In genomic region chr17:74807376-74807775, GRCh38 we compare ENCODE assay signal across 30 cellular contexts. TPM values are rescaled to one million over a fixed set of nuclear protein-coding genes. Genes with fewer than 3 reads are reported as not detected.
"Had no signal": no experiment of that assay in that cellular context is flagged by ENCODE, and none has a peak within 500 bp of the region (broad histone marks: within the 10 kb centered on the region; RNA-seq: fewer than 3 reads in every experiment).

No MANE protein-coding gene starts in this region.

- H3K9me3 ChIP-seq: breast epithelium, gastrocnemius medialis, suprapubic skin, transverse colon had no signal

- H3K27ac Mint-ChIP-seq: activated CD4-positive, alpha-beta memory T cell treated with anti-CD3 and anti-CD28 coated beads for 36 hours; activated CD4-positive, alpha-beta T cell treated with anti-CD3 and anti-CD28 coated beads, Interleukin-2, amount 10 ng/mL, durations not matched to agents 24 days and 14 days; activated naive CD4-positive, alpha-beta T cell treated with anti-CD3 and anti-CD28 coated beads, Interleukin-2, amount 10 ng/mL, durations not matched to agents 7 days and 5 days; activated naive CD8-positive, alpha-beta T cell treated with anti-CD3 and anti-CD28 coated beads, Interleukin-2, amount 10 ng/mL, durations not matched to agents 7 days and 5 days; immature natural killer cell; memory B cell; T-helper 1 cell treated with Interleukin-12 subunit alpha and Interleukin-12 subunit beta and Interleukin-4 antibody, amounts not matched to agents 30 μg/mL and 1 μg/mL, for 36 hours had no signal

- DNase-seq: activated CD4-positive, alpha-beta memory T cell treated with anti-CD3 and anti-CD28 coated beads for 36 hours; activated CD4-positive, alpha-beta T cell treated with anti-CD3 and anti-CD28 coated beads, Interleukin-2, amount 10 ng/mL, durations not matched to agents 24 days and 14 days; activated CD4-positive, CD25-positive, alpha-beta regulatory T cell treated with anti-CD3 and anti-CD28 coated beads, Interleukin-2, amount 50 U/mL, for 72 hours; activated CD8-positive, alpha-beta memory T cell treated with anti-CD3 and anti-CD28 coated beads, Interleukin-2, amount 50 U/mL, for 4 hours; activated gamma-delta T cell; activated naive CD4-positive, alpha-beta T cell treated with anti-CD3 and anti-CD28 coated beads, Interleukin-2, amount 10 ng/mL, durations not matched to agents 7 days and 5 days; activated naive CD8-positive, alpha-beta T cell treated with anti-CD3 and anti-CD28 coated beads, Interleukin-2, amount 10 ng/mL, durations not matched to agents 7 days and 5 days; activated T-cell treated with anti-CD3 and anti-CD28 coated beads, Interleukin-2, amount 50 U/mL, for 1 hour; dermis blood vessel endothelial cell; effector CD4-positive, alpha-beta T cell; gastrocnemius medialis; hippocampal formation; immature natural killer cell; kidney; left colon; naive thymus-derived CD8-positive, alpha-beta T cell; stimulated activated CD4-positive, alpha-beta T cell treated with anti-CD3 and anti-CD28 coated beads, Interleukin-15, amount 100 ng/mL, for 24 hours; stimulated activated CD4-positive, alpha-beta T cell treated with anti-CD3 and anti-CD28 coated beads, Interleukin-2, amount 100 ng/mL, for 24 hours; stimulated activated naive CD4-positive, alpha-beta T cell; T-helper 9 cell; transverse colon; WERI-Rb-1 had no signal

- H3K4me1 ChIP-seq: breast epithelium, gastrocnemius medialis, suprapubic skin had no signal

- H3K27me3 Mint-ChIP-seq: activated CD4-positive, alpha-beta memory T cell treated with anti-CD3 and anti-CD28 coated beads for 36 hours; activated CD4-positive, alpha-beta T cell treated with anti-CD3 and anti-CD28 coated beads, Interleukin-2, amount 10 ng/mL, durations not matched to agents 24 days and 14 days; activated naive CD4-positive, alpha-beta T cell treated with anti-CD3 and anti-CD28 coated beads, Interleukin-2, amount 10 ng/mL, durations not matched to agents 7 days and 5 days; activated naive CD8-positive, alpha-beta T cell treated with anti-CD3 and anti-CD28 coated beads, Interleukin-2, amount 10 ng/mL, durations not matched to agents 7 days and 5 days; central memory CD8-positive, alpha-beta T cell; memory B cell; naive thymus-derived CD8-positive, alpha-beta T cell had no signal

- H3K4me1 Mint-ChIP-seq: activated CD4-positive, alpha-beta T cell treated with anti-CD3 and anti-CD28 coated beads, Interleukin-2, amount 10 ng/mL, durations not matched to agents 24 days and 14 days; activated naive CD4-positive, alpha-beta T cell treated with anti-CD3 and anti-CD28 coated beads, Interleukin-2, amount 10 ng/mL, durations not matched to agents 7 days and 5 days; activated naive CD8-positive, alpha-beta T cell treated with anti-CD3 and anti-CD28 coated beads, Interleukin-2, amount 10 ng/mL, durations not matched to agents 7 days and 5 days; memory B cell had no signal

- H3K36me3 ChIP-seq: breast epithelium, transverse colon had no signal

- H3K9me3 Mint-ChIP-seq: activated CD4-positive, alpha-beta memory T cell treated with anti-CD3 and anti-CD28 coated beads for 36 hours; activated CD4-positive, alpha-beta T cell treated with anti-CD3 and anti-CD28 coated beads, Interleukin-2, amount 10 ng/mL, durations not matched to agents 24 days and 14 days; activated naive CD4-positive, alpha-beta T cell treated with anti-CD3 and anti-CD28 coated beads, Interleukin-2, amount 10 ng/mL, durations not matched to agents 7 days and 5 days; activated naive CD8-positive, alpha-beta T cell treated with anti-CD3 and anti-CD28 coated beads, Interleukin-2, amount 10 ng/mL, durations not matched to agents 7 days and 5 days; central memory CD8-positive, alpha-beta T cell; immature natural killer cell; memory B cell; naive thymus-derived CD8-positive, alpha-beta T cell; T-helper 1 cell treated with Interleukin-12 subunit alpha and Interleukin-12 subunit beta and Interleukin-4 antibody, amounts not matched to agents 30 μg/mL and 1 μg/mL, for 36 hours had no signal

- H3K27me3 ChIP-seq: breast epithelium, gastrocnemius medialis, suprapubic skin, transverse colon had no signal

- H3K4me3 ChIP-seq: breast epithelium, gastrocnemius medialis, suprapubic skin, transverse colon had no signal

- ATAC-seq: gastrocnemius medialis; left colon; naive thymus-derived CD8-positive, alpha-beta T cell; right cardiac atrium had no signal

- H3K27ac ChIP-seq: breast epithelium, epithelial cell of prostate, gastrocnemius medialis, suprapubic skin, transverse colon, WERI-Rb-1 had no signal

- H3K4me3 Mint-ChIP-seq: activated CD4-positive, alpha-beta memory T cell treated with anti-CD3 and anti-CD28 coated beads for 36 hours; activated CD4-positive, alpha-beta T cell treated with anti-CD3 and anti-CD28 coated beads, Interleukin-2, amount 10 ng/mL, durations not matched to agents 24 days and 14 days; activated naive CD4-positive, alpha-beta T cell treated with anti-CD3 and anti-CD28 coated beads, Interleukin-2, amount 10 ng/mL, durations not matched to agents 7 days and 5 days; activated naive CD8-positive, alpha-beta T cell treated with anti-CD3 and anti-CD28 coated beads, Interleukin-2, amount 10 ng/mL, durations not matched to agents 7 days and 5 days; central memory CD8-positive, alpha-beta T cell; immature natural killer cell; memory B cell; naive thymus-derived CD8-positive, alpha-beta T cell; T-helper 1 cell treated with Interleukin-12 subunit alpha and Interleukin-12 subunit beta and Interleukin-4 antibody, amounts not matched to agents 30 μg/mL and 1 μg/mL, for 36 hours had no signal

RNA-seq across cellular contexts. Expression of gene GRIN2C, which starts 52.3 kb away (rescaled TPM):
- total RNA-seq: activated CD4-positive, alpha-beta memory T cell treated with anti-CD3 and anti-CD28 coated beads for 36 hours; activated CD8-positive, alpha-beta memory T cell treated with anti-CD3 and anti-CD28 coated beads for 36 hours had no signal
